19 cellular contexts compared by ENCODE assay signal in the genomic region with DNA sequence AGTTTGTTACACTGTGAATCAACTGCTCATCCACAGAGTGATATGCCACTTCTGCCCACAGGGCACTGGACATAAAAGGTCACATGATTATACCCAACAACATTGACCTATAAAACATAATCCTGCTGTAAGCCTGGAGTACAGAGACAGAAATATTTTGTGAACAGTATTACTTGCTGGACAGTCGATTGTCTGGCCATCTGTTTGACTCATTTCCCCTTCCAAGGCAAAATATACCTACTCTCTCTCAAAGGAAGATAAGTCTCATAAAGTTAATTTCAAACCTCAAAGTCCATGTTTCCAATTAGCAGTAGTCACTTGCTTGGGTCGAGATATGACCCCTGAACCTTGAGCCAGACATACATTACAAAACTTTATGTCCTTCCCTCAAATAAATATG. TPM values are rescaled to one million over a fixed set of nuclear protein-coding genes. Genes with fewer than 3 reads are reported as not detected.
A peak's percentile ranks its signal among the peaks of the same experiment; 100 is the strongest.
DNase-seq lines count a peak whose midpoint lies in the region; TF ChIP-seq lines count a peak whose summit lies in the region.
"Had no signal": no experiment of that assay in that cellular context is flagged by ENCODE, and none has a peak within 500 bp of the region (broad histone marks: within the 10 kb centered on the region; RNA-seq: fewer than 3 reads in every experiment).

No MANE protein-coding gene starts in this region.

- H3F3A ChIP-seq in Loucy (ENCODE audit: low read depth), result no peaks in the 10 kb centered on the region

- H2AFZ ChIP-seq in Loucy (ENCODE audit: low read length), result no peak overlapping the region

- H3K4me3 ChIP-seq in Loucy (ENCODE audit: low read length, poor library complexity, severe bottlenecking), result no peak overlapping the region
- H3K4me3 ChIP-seq: BLaER1 had no signal

- H3K4me1 ChIP-seq in Loucy (ENCODE audit: insufficient read depth, low read length, poor library complexity, severe bottlenecking), result peaks cover 18% of the 10 kb centered on the region
- H3K4me1 ChIP-seq: BE2C had no signal

- DNase-seq in COLO829 (ENCODE audit: low spot score), result peak; percentile 6
- DNase-seq in dermis blood vessel endothelial cell, result peak; percentile 52
- DNase-seq in iris pigment epithelial cell (ENCODE audit: low read depth), result peak; percentile 13
- no peak for DNase-seq in NCI-H2227 (lab: John Stamatoyannopoulos, UW; ENCODE audit: unreplicated experiment)
- no peak for DNase-seq in SHP77 treated with DMSO at 0.1 percent for 48 hours (lab: John Stamatoyannopoulos, UW)
- DNase-seq in erythroblast (lab: John Stamatoyannopoulos, UW), result no peak
- no peak for DNase-seq in CD1c-positive myeloid dendritic cell (ENCODE audit: extremely low spot score)
- DNase-seq: 8988T; ACHN; BE2C; Caco-2; Calu3; CD4-positive, alpha-beta memory T cell; CD4-positive, CD25-positive, alpha-beta regulatory T cell; CD8-positive, alpha-beta memory T cell; DMS79 treated with DMSO at 0.1 percent for 48 hours; GF-D8 had no signal

- no peaks in the 10 kb centered on the region for H3K27me3 ChIP-seq in Loucy (ENCODE audit: insufficient read depth, low read length, poor library complexity, severe bottlenecking)
- H3K27me3 ChIP-seq: BE2C, BLaER1 had no signal

- no peak for TF ChIP-seq CTCF in Loucy (conservative IDR thresholded peaks at IDR 0.05; ENCODE audit: low read length)

- peak overlapping the region; percentile 9 for H3K4me2 ChIP-seq in Loucy (ENCODE audit: low read depth, low read length, poor library complexity, severe bottlenecking)

- H3K79me2 ChIP-seq in Loucy (ENCODE audit: insufficient read depth, low read length), result no peaks in the 10 kb centered on the region

- no peaks in the 10 kb centered on the region for H4K20me1 ChIP-seq in Loucy (ENCODE audit: insufficient read depth, low read length, poor library complexity, severe bottlenecking)
- H4K20me1 ChIP-seq: BLaER1 had no signal

- no peaks in the 10 kb centered on the region for H3K36me3 ChIP-seq in Loucy (ENCODE audit: insufficient read depth, low read length)
- H3K36me3 ChIP-seq: BE2C, BLaER1 had no signal

- no peak for TF ChIP-seq POLR2A in erythroblast (IDR thresholded peaks at IDR 0.05; ENCODE audit: low read length)

- no peak overlapping the region for H3K9ac ChIP-seq in Loucy (ENCODE audit: low read depth, low read length, poor library complexity, severe bottlenecking)
- H3K9ac ChIP-seq: BLaER1 had no signal

- no peaks in the 10 kb centered on the region for H3K9me3 ChIP-seq in Loucy (ENCODE audit: insufficient read depth, low read depth, low read length)
- H3K9me3 ChIP-seq: BE2C, BLaER1, Caco-2 had no signal

- H3K9me2 ChIP-seq in Loucy (replicated peaks; ENCODE audit: low read depth, low read length), result no peaks in the 10 kb centered on the region

RNA-seq across cellular contexts. Expression of a gene that starts 39.4 kb away (rescaled TPM):
- total RNA-seq in dermis blood vessel endothelial cell, result not detected in 2 replicates
- total RNA-seq: Caco-2, Calu3 had no signal

Comparison
In these comparisons a context has a peak if more than half of its experiments do, and no peak if none do; other contexts are left out.
1. DNase-seq: peak in COLO829 (single experiment), dermis blood vessel endothelial cell (single experiment) and iris pigment epithelial cell (single experiment); none in NCI-H2227 (single experiment), SHP77 treated with DMSO at 0.1 percent for 48 hours (single experiment), erythroblast (0 of 2) and CD1c-positive myeloid dendritic cell (single experiment).